Comparison of ENCODE assay signal across 8 cellular contexts in genomic region chr3:13544293-13544831, GRCh38. TPM values are rescaled to one million over a fixed set of nuclear protein-coding genes. Genes with fewer than 3 reads are reported as not detected.
DNase-seq lines count a peak whose midpoint lies in the region; ATAC-seq, FAIRE-seq and TF ChIP-seq lines count a peak whose summit lies in the region.

No MANE protein-coding gene starts in this region.

- no peaks in the 10 kb centered on the region for H4K20me1 ChIP-seq in hepatocyte (ENCODE audit: insufficient read depth, poor library complexity, severe bottlenecking)

- no peaks in the 10 kb centered on the region for H3K36me3 ChIP-seq in hepatocyte (replicated peaks; ENCODE audit: insufficient read depth, low read depth)

- 71% methylated on average over 6 of the region's 6 CpGs for WGBS in hepatocyte (ENCODE audit: low lambda C conversion rate, missing lambda C conversion rate)

- no peak overlapping the region for H2AFZ ChIP-seq in hepatocyte

- peak overlapping the region; percentile 46 for H3K27ac ChIP-seq in hepatocyte

- no peak for FAIRE-seq in RCC 7860 (lab: Jason Lieb, UNC)

- DNase-seq in RCC 7860 (ENCODE audit: low spot score) (peak; percentile 73), hepatocyte (ENCODE audit: low spot score) (no peak), NCI-H128 (lab: John Stamatoyannopoulos, UW; ENCODE audit: unreplicated experiment) (no peak), posterior vena cava (ENCODE audit: low spot score) (no peak)
- DNase-seq in activated effector memory CD4-positive, alpha-beta T cell treated with Interleukin-2 at 50 U/mL for 16 hours = peak; percentile 19
- DNase-seq in stimulated activated naive CD4-positive, alpha-beta T cell treated with Interleukin-2 at 50 U/mL for 16 hours (lab: John Stamatoyannopoulos, UW) = peak; percentile 20

- H3K4me1 ChIP-seq in hepatocyte (ENCODE audit: insufficient read depth) = peaks cover 14% of the 10 kb centered on the region

- H3K79me2 ChIP-seq in hepatocyte = no peaks in the 10 kb centered on the region

- intact Hi-C loops in posterior vena cava (cut with DNase I) = no loop called here

- ATAC-seq in HG03439 (IDR thresholded peaks at IDR 0.05; ENCODE audit: unreplicated experiment) (no peak), HG02981 (IDR thresholded peaks at IDR 0.05; ENCODE audit: unreplicated experiment) (no peak)

- H3K27me3 ChIP-seq in hepatocyte = no peaks in the 10 kb centered on the region

- no peak overlapping the region for H3K4me2 ChIP-seq in hepatocyte

- no peak for TF ChIP-seq CTCF in hepatocyte (IDR thresholded peaks at IDR 0.05; ENCODE audit: poor library complexity)

- H3K9me3 ChIP-seq in hepatocyte (ENCODE audit: low read depth) = no peaks in the 10 kb centered on the region

- no peak overlapping the region for H3K4me3 ChIP-seq in hepatocyte

- H3K9me2 ChIP-seq in hepatocyte (replicated peaks; ENCODE audit: insufficient read depth) = no peaks in the 10 kb centered on the region

RNA-seq across cellular contexts. Expression of gene FBLN2, which starts 4.6 kb away (rescaled TPM):
- 73.8 and 75.8 TPM in 2 replicates for total RNA-seq in hepatocyte
- 76.2 and 85.6 TPM in 2 replicates for polyA plus RNA-seq in hepatocyte
- 100 to 1,000 TPM; 283 to 585 TPM for total RNA-seq in posterior vena cava

Comparison
In these comparisons a context has a peak if more than half of its experiments do, and no peak if none do; other contexts are left out.
1. DNase-seq: peak in RCC 7860 (single experiment), activated effector memory CD4-positive, alpha-beta T cell treated with Interleukin-2 at 50 U/mL for 16 hours (single experiment) and stimulated activated naive CD4-positive, alpha-beta T cell treated with Interleukin-2 at 50 U/mL for 16 hours (single experiment); none in hepatocyte (single experiment), NCI-H128 (single experiment) and posterior vena cava (single experiment).